22 cellular contexts compared by ENCODE assay signal in genomic region chr3:94433811-94434210, GRCh38.
DNase-seq lines count a peak whose midpoint lies in the region; FAIRE-seq and TF ChIP-seq lines count a peak whose summit lies in the region.
"Had no signal": no experiment of that assay in that cellular context is flagged by ENCODE, and none has a peak within 500 bp of the region (broad histone marks: within the 10 kb centered on the region; RNA-seq: fewer than 3 reads in every experiment).

No MANE protein-coding gene starts in this region.

- TF ChIP-seq EP300 in stomach (IDR thresholded peaks at IDR 0.05): no peak

- peaks cover 24% of the 10 kb centered on the region for H3K4me1 ChIP-seq in SJSA1 (replicated peaks)
- no peaks in the 10 kb centered on the region for H3K4me1 ChIP-seq in mesenchymal stem cell (ENCODE audit: control insufficient read depth, insufficient read depth, low read depth, low read length)
- no peaks in the 10 kb centered on the region for H3K4me1 ChIP-seq in stomach
- H3K4me1 ChIP-seq: A549 had no signal

- H2BK120ac ChIP-seq in mesenchymal stem cell (ENCODE audit: low read depth, low read length): no peak overlapping the region

- no peak overlapping the region for H4K8ac ChIP-seq in mesenchymal stem cell (ENCODE audit: low read length)

- H3K4ac ChIP-seq in mesenchymal stem cell (ENCODE audit: low read depth in 1 of 2, low read length in 2 of 2): no peak overlapping the region

- no peaks in the 10 kb centered on the region for H3K27me3 ChIP-seq in SJSA1 (replicated peaks)
- H3K27me3 ChIP-seq in mesenchymal stem cell (ENCODE audit: control insufficient read depth in 1 of 2, insufficient read depth in 1 of 2, low read length in 2 of 2): no peaks in the 10 kb centered on the region
- H3K27me3 ChIP-seq in stomach: no peaks in the 10 kb centered on the region

- no peak for FAIRE-seq in GM19239 (lab: Jason Lieb, UNC)
- FAIRE-seq: A549, HepG2, RCC 7860 had no signal

- H2BK12ac ChIP-seq in mesenchymal stem cell (ENCODE audit: low read length in 2 of 2): no peak overlapping the region

- intact Hi-C loops in stomach (cut with DNase I; ENCODE audit: low total_unique reads): no loop called here
- intact Hi-C loops in head of caudate nucleus (cut with DNase I): no loop called here

- H3K14ac ChIP-seq in mesenchymal stem cell (ENCODE audit: low read length in 2 of 2): no peak overlapping the region

- no peaks in the 10 kb centered on the region for H3K36me3 ChIP-seq in SJSA1
- no peaks in the 10 kb centered on the region for H3K36me3 ChIP-seq in mesenchymal stem cell (ENCODE audit: control insufficient read depth in 1 of 2, insufficient read depth in 2 of 2, low read depth in 1 of 2, low read length in 2 of 2)
- no peaks in the 10 kb centered on the region for H3K36me3 ChIP-seq in stomach

- TF ChIP-seq CTCF in stomach (IDR thresholded peaks at IDR 0.05): no peak

- no peaks in the 10 kb centered on the region for H3K79me1 ChIP-seq in mesenchymal stem cell (replicated peaks; ENCODE audit: low read length, poor library complexity, severe bottlenecking)

- H3K18ac ChIP-seq in mesenchymal stem cell (ENCODE audit: low read depth in 1 of 2, low read length in 2 of 2): no peak overlapping the region

- no peak overlapping the region for H2AK5ac ChIP-seq in mesenchymal stem cell (ENCODE audit: low read length, severe bottlenecking)

- H3K27ac ChIP-seq in SJSA1 (peak overlapping the region; percentile 12; the same call in 1 of the 2 replicates), mesenchymal stem cell (ENCODE audit: low read length, poor library complexity, severe bottlenecking) (no peak overlapping the region), stomach (no peak overlapping the region)
- H3K27ac ChIP-seq: A549 had no signal

- H3K9ac ChIP-seq in mesenchymal stem cell (ENCODE audit: low read length): no peak overlapping the region

- H3K23ac ChIP-seq in mesenchymal stem cell (ENCODE audit: low read length in 2 of 2): no peak overlapping the region

- H3K9me3 ChIP-seq in SJSA1 (replicated peaks) (no peaks in the 10 kb centered on the region), mesenchymal stem cell (ENCODE audit: control insufficient read depth, low read length) (no peaks in the 10 kb centered on the region), stomach (no peaks in the 10 kb centered on the region)
- H3K9me3 ChIP-seq: A549 had no signal

- H3K4me2 ChIP-seq in mesenchymal stem cell (ENCODE audit: low read length, poor library complexity, severe bottlenecking): no peak overlapping the region
- H3K4me2 ChIP-seq: A549 had no signal

- H2BK5ac ChIP-seq in mesenchymal stem cell (ENCODE audit: low read depth, low read length, poor library complexity, severe bottlenecking): no peak overlapping the region

- H3K4me3 ChIP-seq in SJSA1 (no peak overlapping the region), mesenchymal stem cell (ENCODE audit: insufficient read depth in 1 of 2, low read depth in 1 of 2, low read length in 2 of 2) (no peak overlapping the region), stomach (no peak overlapping the region)
- H3K4me3 ChIP-seq: A549 had no signal

- H2BK15ac ChIP-seq in mesenchymal stem cell (ENCODE audit: low read depth, poor library complexity, severe bottlenecking): no peak overlapping the region

- no peak overlapping the region for H2AFZ ChIP-seq in mesenchymal stem cell (ENCODE audit: low read depth, low read length)

- TF ChIP-seq POLR2A in stomach (IDR thresholded peaks at IDR 0.05): no peak

- no peak overlapping the region for H4K91ac ChIP-seq in mesenchymal stem cell (ENCODE audit: low read length)

- DNase-seq in HCEC 1CT (peak; percentile 17), SJSA1 (ENCODE audit: low read depth in 1 of 2, low spot score in 2 of 2) (peak in 1 of 2 experiments; percentile 26), dermis blood vessel endothelial cell (peak; percentile 55), mesenchymal stem cell (peak; percentile 63), NCI-H526 treated with DMSO at 0.1 percent for 48 hours (lab: John Stamatoyannopoulos, UW) (no peak), stomach (no peak), GM19239 (ENCODE audit: insufficient read length, low spot score) (no peak), head of caudate nucleus (no peak)
- DNase-seq: CD4-positive, CD25-positive, alpha-beta regulatory T cell; DMS79; H7; HFFc6; KBM-7; NCI-H1105; NCI-H146; NCI-H2029; NCI-H226; NCI-H510A treated with DMSO at 0.1 percent for 48 hours; NCI-H82 had no signal

Comparison
In these comparisons a context has a peak if more than half of its experiments do, and no peak if none do; other contexts are left out.
1. DNase-seq: peak in HCEC 1CT (single experiment), dermis blood vessel endothelial cell (single experiment) and mesenchymal stem cell (single experiment); none in NCI-H526 treated with DMSO at 0.1 percent for 48 hours (single experiment), stomach (single experiment), GM19239 (single experiment) and head of caudate nucleus (0 of 42).